ENCODE assay signal across 8 cellular contexts in the genomic region with DNA sequence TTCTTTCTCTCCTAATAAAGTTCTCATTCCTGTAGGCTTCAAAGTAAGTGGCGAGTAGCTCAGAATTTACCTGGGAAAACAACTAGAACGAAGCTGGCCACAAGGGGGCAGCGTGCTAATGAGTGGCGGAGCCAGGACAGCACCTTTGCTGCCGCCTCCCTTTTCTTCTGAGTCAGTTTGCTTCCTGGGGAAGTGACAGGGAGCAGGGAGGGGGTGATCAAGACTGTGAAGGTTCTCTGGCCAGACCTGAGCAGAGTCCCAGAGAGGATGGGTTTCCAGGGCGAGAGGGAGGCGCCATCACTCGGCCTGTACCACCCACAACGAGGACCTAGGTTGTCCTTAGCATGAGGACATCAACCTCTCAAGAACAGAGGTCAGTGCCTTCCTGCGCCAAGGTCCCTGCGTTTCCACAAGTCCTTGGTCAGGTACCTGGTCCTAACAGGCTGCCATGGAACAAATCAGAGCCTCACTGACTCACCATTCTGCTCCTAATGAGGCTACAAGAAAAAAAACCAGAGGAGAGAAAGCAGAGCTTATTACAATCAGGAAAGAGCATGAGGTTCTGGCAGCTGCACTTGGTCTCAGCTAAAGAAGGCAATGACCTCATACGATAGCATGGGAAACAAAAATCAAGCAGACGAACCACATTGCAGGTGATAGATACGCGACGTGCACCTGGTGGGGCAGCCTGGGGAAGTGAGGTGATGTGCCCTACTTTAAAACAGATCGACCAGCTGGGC.
DNase-seq lines count a peak whose midpoint lies in the region; ATAC-seq, FAIRE-seq and TF ChIP-seq lines count a peak whose summit lies in the region.

No MANE protein-coding gene starts in this region.

- no peaks in the 10 kb centered on the region for H3K27me3 ChIP-seq in keratinocyte (ENCODE audit: control insufficient read depth, extremely low read depth, insufficient read depth, low read length)

- peak; percentile 80 to 95 (median 91) for TF ChIP-seq CTCF in keratinocyte (optimal IDR thresholded peaks at IDR 0.05 in 1 of 3, IDR thresholded peaks at IDR 0.05 in 1 of 3, conservative IDR thresholded peaks at IDR 0.05 in 1 of 3; ENCODE audit: extremely low read depth in 1 of 3, insufficient read depth in 2 of 3, low read length in 3 of 3)

- peak; percentile 95 for FAIRE-seq in G401.6 (lab: Jason Lieb, UNC)
- peak; percentile 97 for FAIRE-seq in keratinocyte (lab: Jason Lieb, UNC)

- H3K79me2 ChIP-seq in keratinocyte (ENCODE audit: control insufficient read depth, insufficient read depth, low read length) = no peaks in the 10 kb centered on the region

- peak overlapping the region; percentile 81 for H3K27ac ChIP-seq in keratinocyte (ENCODE audit: control insufficient read depth, insufficient read depth, low read length)

- H3K9ac ChIP-seq in keratinocyte (ENCODE audit: control insufficient read depth, extremely low read depth, insufficient read depth, low read length) = peak overlapping the region; percentile 65

- H3K4me3 ChIP-seq in keratinocyte (ENCODE audit: control insufficient read depth in 2 of 3, extremely low read depth in 1 of 3, insufficient read depth in 2 of 3, low read depth in 1 of 3, low read length in 3 of 3) = peak overlapping the region in 2 of 3 experiments; percentile 3 to 32

- no peaks in the 10 kb centered on the region for H3K9me3 ChIP-seq in keratinocyte (ENCODE audit: control insufficient read depth, low read depth, low read length)

- peak overlapping the region; percentile 77 for H3K4me2 ChIP-seq in keratinocyte (ENCODE audit: control insufficient read depth, extremely low read depth, insufficient read depth, low read depth, low read length)

- peaks cover 40% of the 10 kb centered on the region for H3K4me1 ChIP-seq in keratinocyte (ENCODE audit: control insufficient read depth, extremely low read depth, insufficient read depth, low read length)

- dilution Hi-C loops in keratinocyte (cut with MboI; ENCODE audit: extremely low pct_ligation_motif_present, low sequenced_read_pairs) = no loop called here

- DNase-seq in NCI-H446 (lab: John Stamatoyannopoulos, UW) = peak; percentile 47 to 76
- peak; percentile 68 to 78 (median 69) for DNase-seq in activated CD4-positive, CD25-positive, alpha-beta regulatory T cell (lab: John Stamatoyannopoulos, UW)
- DNase-seq in central memory CD4-positive, alpha-beta T cell = peak; percentile 77
- DNase-seq in keratinocyte (ENCODE audit: low read depth, low spot score) = peak; percentile 81
- peak; percentile 90 for DNase-seq in stimulated activated CD4-positive, alpha-beta T cell treated with anti-CD3 and anti-CD28 coated beads, Interleukin-12 subunit alpha, Interleukin-12 subunit beta, amount 100 ng/mL, for 4 hours

- ATAC-seq in HG03095 (IDR thresholded peaks at IDR 0.05; ENCODE audit: unreplicated experiment) (peak; percentile 81), HG03097 (IDR thresholded peaks at IDR 0.05; ENCODE audit: low FRiP score, unreplicated experiment) (no peak)

- H2AFZ ChIP-seq in keratinocyte (ENCODE audit: control insufficient read depth, low read length) = peak overlapping the region; percentile 82

- no peaks in the 10 kb centered on the region for H4K20me1 ChIP-seq in keratinocyte (ENCODE audit: control insufficient read depth, extremely low read depth, insufficient read depth, low read length)

- no peaks in the 10 kb centered on the region for H3K9me1 ChIP-seq in keratinocyte (ENCODE audit: control insufficient read depth, extremely low read depth, insufficient read depth, low read length)

- no peaks in the 10 kb centered on the region for H3K36me3 ChIP-seq in keratinocyte (ENCODE audit: control insufficient read depth in 2 of 2, extremely low read depth in 1 of 2, insufficient read depth in 2 of 2, low read length in 2 of 2)
